12 cellular contexts compared by ENCODE assay signal in genomic region chr13:36362251-36362650, GRCh38. TPM values are rescaled to one million over a fixed set of nuclear protein-coding genes. Genes with fewer than 3 reads are reported as not detected.
DNase-seq lines count a peak whose midpoint lies in the region; TF ChIP-seq lines count a peak whose summit lies in the region.
"Had no signal": no experiment of that assay in that cellular context is flagged by ENCODE, and none has a peak within 500 bp of the region (broad histone marks: within the 10 kb centered on the region; RNA-seq: fewer than 3 reads in every experiment).

No MANE protein-coding gene starts in this region.

- no peak overlapping the region for H3K4me3 ChIP-seq in choroid plexus epithelial cell (ENCODE audit: low read depth, low read length)

- DNase-seq in GM04504 (ENCODE audit: low read depth) (peak; percentile 61), M059J (ENCODE audit: low read depth) (peak; percentile 55), choroid plexus epithelial cell (ENCODE audit: low read depth) (peak; percentile 81), myocyte (ENCODE audit: low read depth) (peak; percentile 20), NCI-H2081 treated with DMSO at 0.1 percent for 48 hours (lab: John Stamatoyannopoulos, UW) (no peak), OCI-M2 (lab: John Stamatoyannopoulos, UW; ENCODE audit: unreplicated experiment) (no peak), NCI-H1092 (lab: John Stamatoyannopoulos, UW) (no peak), NCI-H82 (lab: John Stamatoyannopoulos, UW) (no peak)
- DNase-seq: anterior cingulate cortex; hippocampal formation; stimulated activated CD4-positive, alpha-beta T cell treated with anti-CD3 and anti-CD28 coated beads, Interleukin-12 subunit alpha, Interleukin-12 subunit beta, amount 100 ng/mL, for 4 hours; stimulated activated naive CD4-positive, alpha-beta T cell had no signal

- TF ChIP-seq CTCF in choroid plexus epithelial cell (conservative IDR thresholded peaks at IDR 0.05; ENCODE audit: low read depth, low read length): no peak

RNA-seq across cellular contexts. Expression of gene SPART, which starts 16.1 kb away (rescaled TPM):
- total RNA-seq in M059J (2014; rRNA removed; shearing (Covaris generic)): 37.1 and 52.2 TPM in 2 replicates
- total RNA-seq in myocyte: 120 and 153 TPM in 2 replicates
- polyA plus RNA-seq in myocyte (2012): 66.2 TPM

Comparison
In these comparisons a context has a peak if more than half of its experiments do, and no peak if none do; other contexts are left out.
1. DNase-seq: peak in GM04504 (single experiment), M059J (single experiment), choroid plexus epithelial cell (single experiment) and myocyte (single experiment); none in NCI-H2081 treated with DMSO at 0.1 percent for 48 hours (single experiment), OCI-M2 (single experiment), NCI-H1092 (single experiment) and NCI-H82 (single experiment).